In the genomic region with DNA sequence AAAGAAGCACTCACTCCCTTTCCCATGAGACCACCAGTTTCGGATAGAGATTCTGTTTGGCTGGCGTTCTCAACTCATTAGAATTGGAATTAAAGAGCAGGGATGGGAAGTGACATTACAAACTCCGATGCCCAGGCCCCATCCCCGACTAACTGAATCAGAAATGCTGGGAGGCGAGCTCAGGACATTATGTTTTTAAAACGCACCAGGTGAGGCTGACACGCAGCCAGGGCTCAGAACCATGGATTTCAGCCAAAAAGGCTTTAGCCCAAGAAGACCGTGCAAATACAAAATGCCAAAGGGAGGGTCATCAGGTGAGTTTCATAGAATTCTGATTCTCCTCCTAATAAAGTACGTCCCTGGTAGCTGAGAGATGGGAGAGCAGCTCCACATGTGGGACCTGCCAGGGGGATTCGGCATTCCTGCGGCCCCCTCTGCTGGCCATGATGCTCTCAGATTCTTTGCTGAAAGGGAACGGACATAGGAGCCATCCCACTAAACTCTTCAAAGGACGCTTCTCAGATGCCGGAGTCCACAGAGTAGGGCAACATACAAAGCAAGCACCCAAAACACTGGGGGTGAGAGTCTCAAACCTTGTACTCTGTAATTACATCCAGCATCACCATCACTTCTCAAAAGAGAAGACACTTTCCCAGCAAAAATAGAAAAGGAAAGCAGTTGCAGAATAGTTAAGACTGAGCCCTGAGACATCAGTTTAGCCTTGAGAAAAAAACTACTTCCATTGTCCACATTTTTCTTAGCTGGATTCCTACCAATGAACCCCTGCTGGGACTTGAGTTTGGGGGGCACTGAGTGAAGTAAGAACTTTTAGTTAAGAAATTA, we compare ENCODE assay signal across 8 cellular contexts.
DNase-seq lines count a peak whose midpoint lies in the region; ATAC-seq lines count a peak whose summit lies in the region.

No MANE protein-coding gene starts in this region.

- ATAC-seq in GM19452 (IDR thresholded peaks at IDR 0.05; ENCODE audit: unreplicated experiment) = no peak
- no peak for ATAC-seq in HG03571 (IDR thresholded peaks at IDR 0.05; ENCODE audit: unreplicated experiment)

- in situ Hi-C loops in G401 (cut with HindIII; ENCODE audit: low sequenced_read_pairs) = no loop called here

- DNase-seq in 8988T = peak; percentile 81
- peak; percentile 24 for DNase-seq in G401 (ENCODE audit: low spot score)
- peak; percentile 25 for DNase-seq in RPMI8226
- DNase-seq in glomerular visceral epithelial cell (ENCODE audit: extremely low spot score) = peak; percentile 9
- no peak for DNase-seq in NCI-H510A (lab: John Stamatoyannopoulos, UW)
- no peak for DNase-seq in stimulated activated CD4-positive, alpha-beta T cell treated with anti-CD3 and anti-CD28 coated beads, Interleukin-4, amount 100 ng/mL, for 4 hours

Comparison
In these comparisons a context has a peak if more than half of its experiments do, and no peak if none do; other contexts are left out.
1. DNase-seq: peak in 8988T (single experiment), G401 (single experiment), RPMI8226 (single experiment) and glomerular visceral epithelial cell (single experiment); none in NCI-H510A (single experiment) and stimulated activated CD4-positive, alpha-beta T cell treated with anti-CD3 and anti-CD28 coated beads, Interleukin-4, amount 100 ng/mL, for 4 hours (0 of 2).